ENCODE assay signal across 35 cellular contexts in genomic region chr3:60528651-60529050, GRCh38.
DNase-seq lines count a peak whose midpoint lies in the region; ATAC-seq and TF ChIP-seq lines count a peak whose summit lies in the region.
"Had no signal": no experiment of that assay in that cellular context is flagged by ENCODE, and none has a peak within 500 bp of the region (broad histone marks: within the 10 kb centered on the region; RNA-seq: fewer than 3 reads in every experiment).

No MANE protein-coding gene starts in this region.

- no peaks in the 10 kb centered on the region for H3F3A ChIP-seq in SK-N-SH (replicated peaks; ENCODE audit: insufficient read depth)

- H3K4me2 ChIP-seq in SK-N-SH: no peak overlapping the region

- no peak overlapping the region for H3K27ac Mint-ChIP-seq in immature natural killer cell
- H3K27ac Mint-ChIP-seq: activated B cell treated with CpG ODN at 0.5 μM for 24 hours; activated CD4-positive, alpha-beta T cell treated with anti-CD3 and anti-CD28 coated beads, Interleukin-2, amount 10 ng/mL, durations not matched to agents 7 days and 5 days; activated CD8-positive, alpha-beta memory T cell treated with anti-CD3 and anti-CD28 coated beads, Interleukin-2, amount 10 ng/mL, durations not matched to agents 7 days and 5 days; activated naive CD8-positive, alpha-beta T cell treated with anti-CD3 and anti-CD28 coated beads, Interleukin-2, amount 50 U/mL, for 24 hours; B cell; natural killer cell treated with Interleukin-12 subunit alpha and Interleukin-12 subunit beta and Interleukin-15 and Interleukin-18, amount 100 ng/mL, for 72 hours had no signal

- no peaks in the 10 kb centered on the region for H3K36me3 ChIP-seq in SK-N-SH (replicated peaks in 1 of 2; ENCODE audit: control insufficient read depth in 1 of 2, insufficient read depth in 2 of 2, low read length in 1 of 2)
- H3K36me3 ChIP-seq: cardiac muscle cell, colonic mucosa, sigmoid colon had no signal

- H3K27ac ChIP-seq in SK-N-SH (ENCODE audit: low read depth in 2 of 2, low read length in 1 of 2): no peak overlapping the region
- H3K27ac ChIP-seq: cardiac muscle cell, colonic mucosa, epithelial cell of prostate, RWPE1, sigmoid colon, SK-N-MC had no signal

- no peak for TF ChIP-seq EP300 in SK-N-SH (IDR thresholded peaks at IDR 0.05; ENCODE audit: borderline replicate concordance in 1 of 2, low read depth in 1 of 2, low read length in 1 of 2)

- no peaks in the 10 kb centered on the region for H3K27me3 ChIP-seq in SK-N-SH (ENCODE audit: insufficient read depth)
- H3K27me3 ChIP-seq: cardiac muscle cell, colonic mucosa, sigmoid colon had no signal

- H3K4me1 ChIP-seq in SK-N-SH (ENCODE audit: control insufficient read depth in 1 of 2, insufficient read depth in 2 of 2, low read depth in 1 of 2, low read length in 1 of 2): no peaks in the 10 kb centered on the region; a peak in 1 of 4 replicates
- H3K4me1 ChIP-seq: colonic mucosa, sigmoid colon had no signal

- no peaks in the 10 kb centered on the region for H3K4me1 Mint-ChIP-seq in immature natural killer cell
- H3K4me1 Mint-ChIP-seq: activated B cell treated with CpG ODN at 0.5 μM for 24 hours; activated CD4-positive, alpha-beta T cell treated with anti-CD3 and anti-CD28 coated beads, Interleukin-2, amount 10 ng/mL, durations not matched to agents 7 days and 5 days; activated CD8-positive, alpha-beta memory T cell treated with anti-CD3 and anti-CD28 coated beads, Interleukin-2, amount 10 ng/mL, durations not matched to agents 7 days and 5 days; activated naive CD8-positive, alpha-beta T cell treated with anti-CD3 and anti-CD28 coated beads, Interleukin-2, amount 50 U/mL, for 24 hours; B cell had no signal

- TF ChIP-seq CTCF in SK-N-SH (IDR thresholded peaks at IDR 0.05): no peak

- no peaks in the 10 kb centered on the region for H3K9me3 ChIP-seq in SK-N-SH
- H3K9me3 ChIP-seq: colonic mucosa, mucosa of descending colon had no signal

- ATAC-seq in GM18511 (IDR thresholded peaks at IDR 0.05; ENCODE audit: unreplicated experiment): peak; percentile 95
- ATAC-seq in GM19043 (IDR thresholded peaks at IDR 0.05; ENCODE audit: low read depth, unreplicated experiment): peak; percentile 64
- peak; percentile 81 for ATAC-seq in HG02759 (IDR thresholded peaks at IDR 0.05; ENCODE audit: unreplicated experiment)
- peak; percentile 72 for ATAC-seq in HG03521 (IDR thresholded peaks at IDR 0.05; ENCODE audit: unreplicated experiment)
- no peak for ATAC-seq in HG03025 (IDR thresholded peaks at IDR 0.05; ENCODE audit: low FRiP score, unreplicated experiment)
- ATAC-seq: activated CD8-positive, alpha-beta memory T cell treated with anti-CD3 and anti-CD28 coated beads, Interleukin-2, amount 10 ng/mL, durations not matched to agents 7 days and 5 days; activated naive CD8-positive, alpha-beta T cell treated with anti-CD3 and anti-CD28 coated beads, Interleukin-2, amount 50 U/mL, for 24 hours; activated T-cell treated with anti-CD3 and anti-CD28 coated beads, Interleukin-2, amount 50 U/mL, for 4 hours; HCT116; left colon; mucosa of descending colon; natural killer cell treated with Interleukin-12 subunit alpha and Interleukin-12 subunit beta and Interleukin-15 and Interleukin-18, amount 100 ng/mL, for 72 hours had no signal

- H3K4me3 ChIP-seq in SK-N-SH (ENCODE audit: low read depth in 2 of 2, low read length in 1 of 2): no peak overlapping the region
- H3K4me3 ChIP-seq: cardiac muscle cell, colonic mucosa, mucosa of descending colon, sigmoid colon, SK-N-MC had no signal

- no peaks in the 10 kb centered on the region for H3K9me3 Mint-ChIP-seq in immature natural killer cell
- H3K9me3 Mint-ChIP-seq: activated B cell treated with CpG ODN at 0.5 μM for 24 hours; activated CD4-positive, alpha-beta T cell treated with anti-CD3 and anti-CD28 coated beads, Interleukin-2, amount 10 ng/mL, durations not matched to agents 7 days and 5 days; activated naive CD8-positive, alpha-beta T cell treated with anti-CD3 and anti-CD28 coated beads, Interleukin-2, amount 50 U/mL, for 24 hours; activated T-cell treated with anti-CD3 and anti-CD28 coated beads, Interleukin-2, amount 50 U/mL, for 4 hours had no signal

- no peak for DNase-seq in immature natural killer cell
- no peak for DNase-seq in SK-N-SH
- no peak for DNase-seq in SIG-M5 treated with dmso at 0.1 percent for 504 hours (lab: John Stamatoyannopoulos, UW; ENCODE audit: unreplicated experiment)
- DNase-seq: activated B cell treated with CpG ODN at 0.5 μM for 24 hours; activated CD4-positive, alpha-beta T cell treated with anti-CD3 and anti-CD28 coated beads, Interleukin-2, amount 10 ng/mL, durations not matched to agents 7 days and 5 days; activated CD8-positive, alpha-beta memory T cell treated with anti-CD3 and anti-CD28 coated beads, Interleukin-2, amount 10 ng/mL, durations not matched to agents 7 days and 5 days; activated naive CD4-positive, alpha-beta T cell; activated naive CD8-positive, alpha-beta T cell treated with anti-CD3 and anti-CD28 coated beads, Interleukin-2, amount 50 U/mL, for 24 hours; activated T-cell treated with anti-CD3 and anti-CD28 coated beads, Interleukin-2, amount 50 U/mL, for 4 hours; colonic mucosa; DMS 273 treated with DMSO at 0.1 percent for 48 hours; effector memory CD4-positive, alpha-beta T cell; EL; hippocampal formation; left colon; mucosa of descending colon; NCI-H1048; NCI-H510A; OCI-M1; sigmoid colon; stimulated activated CD4-positive, alpha-beta T cell treated with anti-CD3 and anti-CD28 coated beads, Interleukin-12 subunit alpha, Interleukin-12 subunit beta, amount 100 ng/mL, for 4 hours; stimulated activated CD4-positive, alpha-beta T cell treated with anti-CD3 and anti-CD28 coated beads, Interleukin-4, amount 100 ng/mL, for 1 hour; trophoblast cell had no signal

- POLR2A ChIA-PET in SK-N-SH (lab: Yijun Ruan, JAX): no interaction called here

- H3K36me3 Mint-ChIP-seq in immature natural killer cell: no peaks in the 10 kb centered on the region
- H3K36me3 Mint-ChIP-seq: natural killer cell treated with Interleukin-12 subunit alpha and Interleukin-12 subunit beta and Interleukin-15 and Interleukin-18, amount 100 ng/mL, for 72 hours had no signal

- H3K79me2 ChIP-seq in SK-N-SH (ENCODE audit: insufficient read depth): no peaks in the 10 kb centered on the region

- H3K9ac ChIP-seq in SK-N-SH: no peak overlapping the region

- no peaks in the 10 kb centered on the region for H4K20me1 ChIP-seq in SK-N-SH (ENCODE audit: insufficient read depth)

- WGBS in SK-N-SH (ENCODE audit: low lambda C conversion rate): 57% methylated on average over 1 of the region's 1 CpG

- no peak overlapping the region for H2AFZ ChIP-seq in SK-N-SH (ENCODE audit: low read depth)

- CTCF ChIA-PET in SK-N-SH (lab: Yijun Ruan, JAX): interaction anchor here (0.9 kb wide), 1 partner anchor 12 kb away, joined by 3 read pairs; no protein-coding TSS in a partner anchor

- no peaks in the 10 kb centered on the region for H3K9me2 ChIP-seq in SK-N-SH

- no peak for TF ChIP-seq RAD21 in SK-N-SH (IDR thresholded peaks at IDR 0.05; ENCODE audit: low read length)

- H3K27me3 Mint-ChIP-seq in immature natural killer cell (ENCODE audit: low read depth in 3 of 3): peaks cover 0 to 7% (median 2%) of the 10 kb centered on the region in 3 donors
- H3K27me3 Mint-ChIP-seq: activated B cell treated with CpG ODN at 0.5 μM for 24 hours; activated CD4-positive, alpha-beta T cell treated with anti-CD3 and anti-CD28 coated beads, Interleukin-2, amount 10 ng/mL, durations not matched to agents 7 days and 5 days; activated CD8-positive, alpha-beta memory T cell treated with anti-CD3 and anti-CD28 coated beads, Interleukin-2, amount 10 ng/mL, durations not matched to agents 7 days and 5 days; activated naive CD8-positive, alpha-beta T cell treated with anti-CD3 and anti-CD28 coated beads, Interleukin-2, amount 50 U/mL, for 24 hours; B cell had no signal

- H3K4me3 Mint-ChIP-seq in immature natural killer cell: no peak overlapping the region
- H3K4me3 Mint-ChIP-seq: activated B cell treated with CpG ODN at 0.5 μM for 24 hours; activated CD4-positive, alpha-beta T cell treated with anti-CD3 and anti-CD28 coated beads, Interleukin-2, amount 10 ng/mL, durations not matched to agents 7 days and 5 days; activated CD8-positive, alpha-beta memory T cell treated with anti-CD3 and anti-CD28 coated beads, Interleukin-2, amount 10 ng/mL, durations not matched to agents 7 days and 5 days; activated naive CD8-positive, alpha-beta T cell treated with anti-CD3 and anti-CD28 coated beads, Interleukin-2, amount 50 U/mL, for 24 hours; activated T-cell treated with anti-CD3 and anti-CD28 coated beads, Interleukin-2, amount 50 U/mL, for 4 hours; B cell; natural killer cell treated with Interleukin-12 subunit alpha and Interleukin-12 subunit beta and Interleukin-15 and Interleukin-18, amount 100 ng/mL, for 72 hours had no signal

TF ChIP-seq in SK-N-SH, 30 proteins besides CTCF, POLR2A, EP300 and RAD21:
- TF ChIP-seq FOXJ3 (CRISPR knock-in tag; IDR thresholded peaks at IDR 0.05) (no peak), NRF1 (IDR thresholded peaks at IDR 0.05; ENCODE audit: low read depth, low read length) (no peak), CHD2 (IDR thresholded peaks at IDR 0.05; ENCODE audit: low read length, partially characterized antibody) (no peak)
TF ChIP-seq in SK-N-SH: peak in this region for 0.
